In genomic region chr1:191162762-191163161, GRCh38 we compare ENCODE assay signal across 21 cellular contexts.
DNase-seq lines count a peak whose midpoint lies in the region; ATAC-seq, FAIRE-seq and TF ChIP-seq lines count a peak whose summit lies in the region.
"Had no signal": no experiment of that assay in that cellular context is flagged by ENCODE, and none has a peak within 500 bp of the region (broad histone marks: within the 10 kb centered on the region; RNA-seq: fewer than 3 reads in every experiment).

No MANE protein-coding gene starts in this region.

- no peak overlapping the region for H3K9ac ChIP-seq in kidney (ENCODE audit: low read length in 2 of 2)
- H3K9ac ChIP-seq: BLaER1, GM23248 had no signal

- no peaks in the 10 kb centered on the region for H3K36me3 ChIP-seq in kidney (ENCODE audit: control insufficient read depth in 1 of 2, insufficient read depth in 2 of 2, low read length in 2 of 2)
- H3K36me3 ChIP-seq: BLaER1 had no signal

- TF ChIP-seq EP300 in A549 (IDR thresholded peaks at IDR 0.05), result no peak

- no peaks in the 10 kb centered on the region for H3K27me3 Mint-ChIP-seq in stimulated activated naive B cell treated with anti-CD40 and anti-IgM and Interleukin-4, amounts not matched to agents 10 μg/mL and 1 μg/mL and 100 μg/mL, for 72 hours
- H3K27me3 Mint-ChIP-seq: B cell; CD4-positive, CD25-positive, alpha-beta regulatory T cell had no signal

- TF ChIP-seq CTCF in A549 (IDR thresholded peaks at IDR 0.05), result no peak
- no peak for TF ChIP-seq CTCF in kidney (IDR thresholded peaks at IDR 0.05; ENCODE audit: borderline replicate concordance, extremely low read depth, insufficient read depth)

- intact Hi-C loops in kidney (cut with DNase I), result no loop called here

- H3K4me3 ChIP-seq in A549 (no peak overlapping the region), kidney (ENCODE audit: low read length in 2 of 2) (no peak overlapping the region)
- H3K4me3 ChIP-seq: BLaER1, GM23248 had no signal

- H3K4me1 Mint-ChIP-seq in stimulated activated naive B cell treated with anti-CD40 and anti-IgM and Interleukin-4, amounts not matched to agents 10 μg/mL and 1 μg/mL and 100 μg/mL, for 72 hours, result no peaks in the 10 kb centered on the region
- H3K4me1 Mint-ChIP-seq: B cell; CD4-positive, CD25-positive, alpha-beta regulatory T cell had no signal

- H3K9me3 ChIP-seq in A549 (0 out of 3 replicates have a peak, but pooled peaks cover 4% of the 10 kb centered on the region), kidney (ENCODE audit: control insufficient read depth in 1 of 2, low read length in 2 of 2) (no peaks in the 10 kb centered on the region)
- H3K9me3 ChIP-seq: BLaER1, Caco-2 had no signal

- TF ChIP-seq RAD21 in A549 (conservative IDR thresholded peaks at IDR 0.05 in 1 of 2, IDR thresholded peaks at IDR 0.05 in 1 of 2), result no peak

- 34% methylated on average over 2 of the region's 2 CpGs for WGBS in A549 (ENCODE audit: missing lambda C conversion rate)

- FAIRE-seq in A549 (lab: Jason Lieb, UNC) (no peak), TTC549 (lab: Jason Lieb, UNC) (peak; percentile 79), kidney (lab: Jason Lieb, UNC) (peak; percentile 62)
- FAIRE-seq: GM12892, GM19239, H1 had no signal

- no peaks in the 10 kb centered on the region for H3K4me1 ChIP-seq in A549
- H3K4me1 ChIP-seq in kidney (ENCODE audit: control insufficient read depth in 1 of 2, insufficient read depth in 1 of 2, low read depth in 1 of 2, low read length in 2 of 2), result no peaks in the 10 kb centered on the region
- H3K4me1 ChIP-seq: BLaER1, Caco-2 had no signal

- peaks cover 0 to 2% of the 10 kb centered on the region in 2 donors for H3K9me3 Mint-ChIP-seq in stimulated activated naive B cell treated with anti-CD40 and anti-IgM and Interleukin-4, amounts not matched to agents 10 μg/mL and 1 μg/mL and 100 μg/mL, for 72 hours

- DNase-seq in A549 (ENCODE audit: low read depth in 1 of 2, low spot score in 1 of 2), result no peak
- no peak for DNase-seq in kidney
- DNase-seq in stimulated activated naive B cell treated with anti-CD40 and anti-IgM and Interleukin-4, amounts not matched to agents 10 μg/mL and 1 μg/mL and 100 μg/mL, for 72 hours, result no peak
- DNase-seq in NCI-H1048 (lab: John Stamatoyannopoulos, UW), result no peak
- no peak for DNase-seq in NCI-H1436 (lab: John Stamatoyannopoulos, UW)
- DNase-seq: 8988T; Caco-2; CD4-positive, CD25-positive, alpha-beta regulatory T cell; CD8-positive, alpha-beta T cell; DMS153; DND-41; GM23248; H7; HCEC 1CT had no signal

- POLR2A ChIA-PET in A549 (lab: Yijun Ruan, JAX), result no interaction called here

- H3K4me3 Mint-ChIP-seq in stimulated activated naive B cell treated with anti-CD40 and anti-IgM and Interleukin-4, amounts not matched to agents 10 μg/mL and 1 μg/mL and 100 μg/mL, for 72 hours, result no peak overlapping the region
- H3K4me3 Mint-ChIP-seq: B cell; CD4-positive, CD25-positive, alpha-beta regulatory T cell; CD8-positive, alpha-beta T cell had no signal

- ATAC-seq in A549, result no peak
- ATAC-seq in stimulated activated naive B cell treated with anti-CD40 and anti-IgM and Interleukin-4, amounts not matched to agents 10 μg/mL and 1 μg/mL and 100 μg/mL, for 72 hours (replicated peaks), result no peak
- ATAC-seq: CD8-positive, alpha-beta T cell had no signal

- no peak overlapping the region for H3K27ac Mint-ChIP-seq in stimulated activated naive B cell treated with anti-CD40 and anti-IgM and Interleukin-4, amounts not matched to agents 10 μg/mL and 1 μg/mL and 100 μg/mL, for 72 hours
- H3K27ac Mint-ChIP-seq: B cell; CD4-positive, CD25-positive, alpha-beta regulatory T cell; CD8-positive, alpha-beta T cell had no signal

- H3K36me3 Mint-ChIP-seq in stimulated activated naive B cell treated with anti-CD40 and anti-IgM and Interleukin-4, amounts not matched to agents 10 μg/mL and 1 μg/mL and 100 μg/mL, for 72 hours, result no peaks in the 10 kb centered on the region
- H3K36me3 Mint-ChIP-seq: CD4-positive, CD25-positive, alpha-beta regulatory T cell; CD8-positive, alpha-beta T cell had no signal

- no peak for TF ChIP-seq POLR2A in A549 (IDR thresholded peaks at IDR 0.05; ENCODE audit: low read length)

- H3K27ac ChIP-seq in A549, result no peak overlapping the region
- H3K27ac ChIP-seq in kidney (ENCODE audit: low read depth in 2 of 2, low read length in 2 of 2), result no peak overlapping the region
- H3K27ac ChIP-seq: BLaER1, C4-2B, GM23248 had no signal

- H3K4me2 ChIP-seq in A549, result no peak overlapping the region
- H3K4me2 ChIP-seq: BLaER1 had no signal

- CTCF ChIA-PET in A549 (lab: Yijun Ruan, JAX), result no interaction called here

TF ChIP-seq in A549, 52 proteins besides CTCF, POLR2A, EP300 and RAD21:
- TF ChIP-seq MAFK (IDR thresholded peaks at IDR 0.05; ENCODE audit: partially characterized antibody) (peak; percentile 56), CBX2 (IDR thresholded peaks at IDR 0.05; ENCODE audit: borderline replicate concordance, low read depth) (no peak), NPAS2 (CRISPR knock-in tag; IDR thresholded peaks at IDR 0.05; ENCODE audit: borderline replicate concordance) (no peak)
